Comparison of ENCODE assay signal across 8 cellular contexts in the genomic region with DNA sequence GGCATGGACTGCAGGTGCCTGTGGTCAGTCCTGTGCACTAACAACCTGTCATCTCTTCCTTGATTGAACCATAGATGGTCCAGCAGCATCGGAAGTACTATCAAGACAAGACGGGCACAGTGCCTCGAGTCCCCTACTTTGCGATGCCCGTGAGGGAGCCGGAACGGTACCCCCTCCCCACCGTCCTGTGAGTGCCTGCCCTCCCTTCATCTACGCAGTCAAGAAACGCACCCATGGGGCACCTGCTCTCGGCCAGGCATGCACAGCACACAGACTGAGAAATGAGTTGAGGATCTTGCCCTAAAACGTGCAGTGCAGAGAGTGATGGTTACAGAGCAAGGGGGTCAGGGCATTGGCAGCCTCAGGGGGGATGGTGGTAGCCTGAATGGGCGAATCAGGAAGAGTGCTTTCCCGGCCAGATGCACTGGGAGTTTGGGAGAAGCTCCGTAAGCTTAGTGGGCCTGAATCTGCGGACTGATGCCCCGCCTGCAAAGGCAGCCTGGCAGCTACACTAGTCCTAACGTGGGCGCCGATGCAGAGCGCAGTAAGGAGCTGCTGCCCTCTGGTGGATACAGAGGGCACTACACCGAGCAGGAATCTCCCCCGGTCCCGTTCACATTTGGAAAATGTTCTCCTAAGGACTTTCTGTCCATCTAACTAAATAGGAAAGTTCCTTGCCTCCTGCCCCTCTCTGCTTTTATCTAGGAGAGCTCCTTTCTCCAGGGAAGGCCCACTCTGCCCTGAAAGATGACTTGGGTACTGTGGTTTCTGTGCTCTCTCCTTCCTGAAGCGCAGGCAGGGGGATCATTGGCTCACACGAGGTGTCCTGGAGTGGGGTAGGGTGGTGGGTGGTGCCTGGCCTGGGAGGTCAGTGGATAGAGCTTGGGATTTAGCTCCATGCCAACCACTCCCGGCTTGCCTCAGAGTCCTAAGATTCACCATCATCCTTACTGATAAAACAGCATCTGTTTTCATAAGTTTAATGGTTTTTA.
DNase-seq lines count a peak whose midpoint lies in the region; ATAC-seq and TF ChIP-seq lines count a peak whose summit lies in the region.

No MANE protein-coding gene starts in this region.

- H3K4me1 ChIP-seq in left lung: no peaks in the 10 kb centered on the region

- H3K9me3 ChIP-seq in AG04450 (ENCODE audit: control insufficient read depth, insufficient read depth, low read length) (no peaks in the 10 kb centered on the region), left lung (no peaks in the 10 kb centered on the region)

- POLR2A ChIA-PET in AG04450 (lab: Yijun Ruan, JAX): no interaction called here

- peaks cover 49% of the 10 kb centered on the region for H3K27me3 ChIP-seq in AG04450 (ENCODE audit: control insufficient read depth, insufficient read depth, low read length)
- peaks cover 0 to 52% of the 10 kb centered on the region in 2 donors for H3K27me3 ChIP-seq in left lung

- intact Hi-C loops in left lung (cut with DNase I): no loop called here

- H3K36me3 ChIP-seq in left lung: no peaks in the 10 kb centered on the region

- H3K27ac ChIP-seq in AG04450 (ENCODE audit: low read depth, low read length): no peak overlapping the region
- no peak overlapping the region for H3K27ac ChIP-seq in left lung

- DNase-seq in AG04450 (ENCODE audit: low read depth, low spot score) (peak; percentile 18), NCI-H2196 treated with DMSO at 0.1 percent for 48 hours (lab: John Stamatoyannopoulos, UW; ENCODE audit: unreplicated experiment) (peak; percentile 26), cerebellar cortex (ENCODE audit: low spot score) (peak; percentile 78), left lung (peak; percentile 57 to 84)
- peak; percentile 47 to 60 for DNase-seq in stimulated activated CD4-positive, alpha-beta T cell treated with anti-CD3 and anti-CD28 coated beads, Interleukin-4, amount 100 ng/mL, for 48 hours (ENCODE audit: low read depth in 2 of 2)

- ATAC-seq in GM19023 (IDR thresholded peaks at IDR 0.05; ENCODE audit: unreplicated experiment) (peak; percentile 63), left lung (peak; percentile 96), GM18870 (IDR thresholded peaks at IDR 0.05; ENCODE audit: unreplicated experiment) (no peak)
- ATAC-seq in activated CD4-positive, CD25-positive, alpha-beta regulatory T cell treated with anti-CD3 and anti-CD28 coated beads, Interleukin-2, amount 50 U/mL, for 24 hours: peak; percentile 59 to 62

- TF ChIP-seq CTCF in AG04450 (IDR thresholded peaks at IDR 0.05; ENCODE audit: low read depth, low read length) (peak; percentile 93), left lung (IDR thresholded peaks at IDR 0.05) (peak; percentile 95 to 99)

- H3K4me3 ChIP-seq in AG04450 (ENCODE audit: low read depth, low read length) (no peak overlapping the region), left lung (no peak overlapping the region)

- CTCF ChIA-PET in AG04450 (lab: Charles Lee): interaction anchor here (0.5 to 3.7 kb wide), 56 partner anchors 10 to 814 kb away, joined by 3 to 35 read pairs (median 4); a partner anchor contains a TSS

Comparison
In these comparisons a context has a peak if more than half of its experiments do, and no peak if none do; other contexts are left out.
1. DNase-seq: peak in every context shown above with its lines; median percentile 78 in cerebellar cortex; 70 in left lung; 54 in stimulated activated CD4-positive, alpha-beta T cell treated with anti-CD3 and anti-CD28 coated beads, Interleukin-4, amount 100 ng/mL, for 48 hours; 26 in NCI-H2196 treated with DMSO at 0.1 percent for 48 hours; 18 in AG04450.